In the genomic region with DNA sequence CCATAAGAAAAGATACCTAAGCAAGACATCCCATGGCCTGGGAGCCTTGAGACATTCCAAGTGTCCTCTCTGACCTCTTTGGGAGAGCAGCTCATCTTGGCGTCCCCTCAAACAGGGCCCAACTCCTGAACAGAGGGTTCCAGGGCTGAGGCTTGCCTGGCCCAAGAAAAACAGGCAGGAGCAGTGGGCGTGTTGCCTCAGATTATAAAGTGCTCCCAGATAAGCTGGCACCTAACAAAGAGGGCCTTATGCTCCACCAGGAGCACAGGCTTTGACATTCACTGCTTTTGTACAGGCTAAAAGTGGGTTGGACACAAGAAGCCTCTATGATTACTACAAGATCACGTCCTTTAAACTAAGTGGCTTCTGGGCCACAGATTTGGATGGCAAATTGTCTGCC, we compare ENCODE assay signal across 26 cellular contexts.
"Had no signal": no experiment of that assay in that cellular context is flagged by ENCODE, and none has a peak within 500 bp of the region (broad histone marks: within the 10 kb centered on the region; RNA-seq: fewer than 3 reads in every experiment).

No MANE protein-coding gene starts in this region.

- H3K27ac Mint-ChIP-seq: activated CD8-positive, alpha-beta T cell treated with anti-CD3 and anti-CD28 coated beads, Interleukin-2, amount 10 ng/mL, durations not matched to agents 7 days and 5 days; activated T-helper 1 cell treated with anti-CD3 and anti-CD28 coated beads, Interleukin-12 subunit alpha, Interleukin-12 subunit beta, Interleukin-2, Interleukin-4 antibody, amounts not matched to agents 30 ng/mL and 10 ng/mL and 1 ng/mL, durations not matched to agents 14 hours and 24 hours and 36 hours; naive thymus-derived CD4-positive, alpha-beta T cell; neural progenitor cell; stimulated activated effector memory CD8-positive, alpha-beta T cell treated with anti-CD3 and anti-CD28 coated beads, Interleukin-12 subunit alpha, Interleukin-12 subunit beta, amount 100 ng/mL, for 72 hours; T-cell; T-helper 2 cell treated with Interferon-gamma antibody and Interleukin-4, amounts not matched to agents 5 μg/mL and 100 μg/mL, for 36 hours; type B pancreatic cell had no signal

- FAIRE-seq: endothelial cell of umbilical vein had no signal

- H3K36me3 ChIP-seq: brain microvascular endothelial cell, colonic mucosa, esophagus squamous epithelium, gastrocnemius medialis, neural progenitor cell, right lobe of liver, vagina had no signal

- H3K4me1 Mint-ChIP-seq: naive thymus-derived CD4-positive, alpha-beta T cell; stimulated activated effector memory CD8-positive, alpha-beta T cell treated with anti-CD3 and anti-CD28 coated beads, Interleukin-12 subunit alpha, Interleukin-12 subunit beta, amount 100 ng/mL, for 72 hours; T-cell had no signal

- H3K27me3 Mint-ChIP-seq: effector memory CD8-positive, alpha-beta T cell; T-cell; type B pancreatic cell had no signal

- H3K9me3 Mint-ChIP-seq: activated T-helper 1 cell treated with anti-CD3 and anti-CD28 coated beads, Interleukin-12 subunit alpha, Interleukin-12 subunit beta, Interleukin-2, Interleukin-4 antibody, amounts not matched to agents 30 ng/mL and 10 ng/mL and 1 ng/mL, durations not matched to agents 14 hours and 24 hours and 36 hours; stimulated activated effector memory CD8-positive, alpha-beta T cell treated with anti-CD3 and anti-CD28 coated beads, Interleukin-12 subunit alpha, Interleukin-12 subunit beta, amount 100 ng/mL, for 72 hours; T-helper 2 cell treated with Interferon-gamma antibody and Interleukin-4, amounts not matched to agents 5 μg/mL and 100 μg/mL, for 36 hours; type B pancreatic cell had no signal

- H3K9me3 ChIP-seq: colonic mucosa, esophagus squamous epithelium, gastrocnemius medialis, right lobe of liver, vagina had no signal

- H3K4me1 ChIP-seq: colonic mucosa, gastrocnemius medialis, right lobe of liver, vagina had no signal

- H3K4me3 Mint-ChIP-seq: activated CD8-positive, alpha-beta T cell treated with anti-CD3 and anti-CD28 coated beads, Interleukin-2, amount 10 ng/mL, durations not matched to agents 7 days and 5 days; activated T-helper 1 cell treated with anti-CD3 and anti-CD28 coated beads, Interleukin-12 subunit alpha, Interleukin-12 subunit beta, Interleukin-2, Interleukin-4 antibody, amounts not matched to agents 30 ng/mL and 10 ng/mL and 1 ng/mL, durations not matched to agents 14 hours and 24 hours and 36 hours; effector memory CD8-positive, alpha-beta T cell; naive thymus-derived CD4-positive, alpha-beta T cell; neural progenitor cell; stimulated activated effector memory CD8-positive, alpha-beta T cell treated with anti-CD3 and anti-CD28 coated beads, Interleukin-12 subunit alpha, Interleukin-12 subunit beta, amount 100 ng/mL, for 72 hours; T-cell; T-helper 2 cell treated with Interferon-gamma antibody and Interleukin-4, amounts not matched to agents 5 μg/mL and 100 μg/mL, for 36 hours; type B pancreatic cell had no signal

- ATAC-seq: activated CD8-positive, alpha-beta T cell treated with anti-CD3 and anti-CD28 coated beads, Interleukin-2, amount 10 ng/mL, durations not matched to agents 7 days and 5 days; activated naive CD4-positive, alpha-beta T cell treated with anti-CD3 and anti-CD28 coated beads, Interleukin-2, amount 50 U/mL, for 72 hours; effector memory CD8-positive, alpha-beta T cell; gastrocnemius medialis; right lobe of liver; T-cell had no signal

- H3K4me3 ChIP-seq: colonic mucosa, dorsolateral prefrontal cortex, esophagus squamous epithelium, gastrocnemius medialis, neural progenitor cell, right lobe of liver, skin epidermis, vagina had no signal

- H3K36me3 Mint-ChIP-seq: activated naive CD4-positive, alpha-beta T cell treated with anti-CD3 and anti-CD28 coated beads, Interleukin-2, amount 50 U/mL, for 72 hours; naive thymus-derived CD4-positive, alpha-beta T cell; neural progenitor cell; stimulated activated effector memory CD8-positive, alpha-beta T cell treated with anti-CD3 and anti-CD28 coated beads, Interleukin-12 subunit alpha, Interleukin-12 subunit beta, amount 100 ng/mL, for 72 hours; T-cell; type B pancreatic cell had no signal

- H3K27me3 ChIP-seq: brain microvascular endothelial cell, colonic mucosa, dorsolateral prefrontal cortex, esophagus squamous epithelium, gastrocnemius medialis, neural progenitor cell, right lobe of liver, vagina had no signal

- DNase-seq: activated CD4-positive, alpha-beta T cell treated with anti-CD3 and anti-CD28 coated beads, Interleukin-2, amount 50 U/mL, for 1 hour; activated CD4-positive, CD25-positive, alpha-beta regulatory T cell treated with anti-CD3 and anti-CD28 coated beads, Interleukin-2, amount 50 U/mL, for 72 hours; activated CD8-positive, alpha-beta T cell treated with anti-CD3 and anti-CD28 coated beads, Interleukin-2, amount 10 ng/mL, durations not matched to agents 7 days and 5 days; aorta; brain microvascular endothelial cell; colonic mucosa; dorsolateral prefrontal cortex; effector memory CD8-positive, alpha-beta T cell; esophagus squamous epithelium; gastrocnemius medialis; hypothalamus; mesendoderm; naive thymus-derived CD4-positive, alpha-beta T cell; right lobe of liver; stimulated activated CD4-positive, alpha-beta T cell treated with anti-CD3 and anti-CD28 coated beads, Interleukin-2, amount 100 ng/mL, for 24 hours; T-cell had no signal

- H3K27ac ChIP-seq: brain microvascular endothelial cell, colonic mucosa, esophagus squamous epithelium, gastrocnemius medialis, neural progenitor cell, right lobe of liver, skin epidermis, vagina, VCaP had no signal
